ENCODE assay signal across 8 cellular contexts in genomic region chr5:160119142-160119904, GRCh38. TPM values are rescaled to one million over a fixed set of nuclear protein-coding genes. Genes with fewer than 3 reads are reported as not detected.
DNase-seq lines count a peak whose midpoint lies in the region; ATAC-seq and TF ChIP-seq lines count a peak whose summit lies in the region.

TSS of gene PWWP2A (minus strand) at chr5:160119450. CDS start at chr5:160119388, 62 bp downstream.

- H3K9me3 Mint-ChIP-seq in immature natural killer cell, result no peaks in the 10 kb centered on the region

- ATAC-seq in GM19023 (IDR thresholded peaks at IDR 0.05; ENCODE audit: unreplicated experiment) (peak; percentile 89), HG03280 (IDR thresholded peaks at IDR 0.05; ENCODE audit: unreplicated experiment) (peak; percentile 91)

- H3K36me3 Mint-ChIP-seq in immature natural killer cell, result peaks cover 4 to 8% (median 4%) of the 10 kb centered on the region in 3 donors

- H3K27me3 Mint-ChIP-seq in immature natural killer cell (ENCODE audit: low read depth in 3 of 3), result peaks cover 2 to 11% (median 3%) of the 10 kb centered on the region in 3 donors

- no peak for TF ChIP-seq CTCF in AG09319 (IDR thresholded peaks at IDR 0.05; ENCODE audit: low read depth, low read length)

- peak within 1 kb of the TSS; percentile 90 to 100 (median 95) for H3K4me3 Mint-ChIP-seq in immature natural killer cell

- peak; percentile 100 for DNase-seq in AG09319 (ENCODE audit: extremely low read depth, low read depth)
- peak; percentile 99 for DNase-seq in NCI-H345 treated with DMSO at 0.1 percent for 48 hours (lab: John Stamatoyannopoulos, UW; ENCODE audit: unreplicated experiment)
- peak; percentile 88 to 91 (median 90) for DNase-seq in activated CD4-positive, CD25-positive, alpha-beta regulatory T cell (lab: John Stamatoyannopoulos, UW)
- peak; percentile 99 for DNase-seq in central memory CD4-positive, alpha-beta T cell
- DNase-seq in immature natural killer cell, result peak; percentile 99
- DNase-seq in smooth muscle cell of the brain vasculature (ENCODE audit: low read depth, low spot score), result peak; percentile 100

- H3K27ac Mint-ChIP-seq in immature natural killer cell, result peak within 1 kb of the TSS; percentile 71 to 99 (median 93)

- peaks cover 14 to 27% of the 10 kb centered on the region in 2 donors for H3K4me1 Mint-ChIP-seq in immature natural killer cell

RNA-seq across cellular contexts. Expression of gene PWWP2A, which starts in this region (rescaled TPM):
- 10 to 100 TPM; 12.1 to 46.7 (median 20.6) TPM for polyA plus RNA-seq in immature natural killer cell

Comparison
In these comparisons a context has a peak if more than half of its experiments do, and no peak if none do; other contexts are left out.
1. Peak in every context shown above with its lines: DNase-seq and ATAC-seq.